In genomic region chr7:76047811-76048667, GRCh38 we compare ENCODE assay signal across 8 cellular contexts. TPM values are rescaled to one million over a fixed set of nuclear protein-coding genes. Genes with fewer than 3 reads are reported as not detected.
DNase-seq lines count a peak whose midpoint lies in the region; ATAC-seq and TF ChIP-seq lines count a peak whose summit lies in the region.

Gene MDH2, plus strand, starts transcription at chr7:76048106. Its CDS starts 55 bp downstream, at chr7:76048161.
A gene with protein sequence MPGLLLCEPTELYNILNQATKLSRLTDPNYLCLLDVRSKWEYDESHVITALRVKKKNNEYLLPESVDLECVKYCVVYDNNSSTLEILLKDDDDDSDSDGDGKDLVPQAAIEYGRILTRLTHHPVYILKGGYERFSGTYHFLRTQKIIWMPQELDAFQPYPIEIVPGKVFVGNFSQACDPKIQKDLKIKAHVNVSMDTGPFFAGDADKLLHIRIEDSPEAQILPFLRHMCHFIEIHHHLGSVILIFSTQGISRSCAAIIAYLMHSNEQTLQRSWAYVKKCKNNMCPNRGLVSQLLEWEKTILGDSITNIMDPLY (minus strand): TSS chr7:76048000. CDS start chr7:76030523, 17,477 bp downstream.

- H3K4me1 ChIP-seq in SK-N-SH (ENCODE audit: control insufficient read depth in 1 of 2, insufficient read depth in 2 of 2, low read depth in 1 of 2, low read length in 1 of 2) = peaks cover 0 to 9% of the 10 kb centered on the region in 2 experiments; a peak in 2 of 4 replicates

- no peak for TF ChIP-seq EP300 in SK-N-SH (IDR thresholded peaks at IDR 0.05; ENCODE audit: borderline replicate concordance in 1 of 2, low read depth in 1 of 2, low read length in 1 of 2)

- peaks cover 6% of the 10 kb centered on the region in 2 experiments for H3K36me3 ChIP-seq in SK-N-SH (replicated peaks in 1 of 2; ENCODE audit: control insufficient read depth in 1 of 2, insufficient read depth in 2 of 2, low read length in 1 of 2)

- CTCF ChIA-PET in SK-N-SH (lab: Yijun Ruan, JAX) = interaction anchor here (0.6 to 2.0 kb wide), 13 partner anchors 8 to 270 kb away, joined by 3 to 10 read pairs (median 3); no protein-coding TSS in a partner anchor

- H3K4me2 ChIP-seq in SK-N-SH = peak within 1 kb of the TSS; percentile 97

- peak within 1 kb of the TSS; percentile 92 for H2AFZ ChIP-seq in SK-N-SH (ENCODE audit: low read depth)

- ATAC-seq in HG02571 (IDR thresholded peaks at IDR 0.05; ENCODE audit: unreplicated experiment) = peak; percentile 91

- H3K27ac ChIP-seq in SK-N-SH (ENCODE audit: low read depth in 2 of 2, low read length in 1 of 2) (peak within 1 kb of the TSS; percentile 81 to 86), substantia nigra (ENCODE audit: low read depth, low read length, poor library complexity, severe bottlenecking) (peak within 1 kb of the TSS; percentile 91)

- no peak for TF ChIP-seq CTCF in NB4 (IDR thresholded peaks at IDR 0.05; ENCODE audit: low read depth, low read length)
- TF ChIP-seq CTCF in SK-N-SH (IDR thresholded peaks at IDR 0.05) = no peak

- no peak for TF ChIP-seq RAD21 in SK-N-SH (IDR thresholded peaks at IDR 0.05; ENCODE audit: low read length)

- WGBS in SK-N-SH (ENCODE audit: low lambda C conversion rate) = 1% methylated on average over 34 of the region's 58 CpGs

- H4K20me1 ChIP-seq in SK-N-SH (ENCODE audit: insufficient read depth) = peaks cover 21% of the 10 kb centered on the region

- H3K4me3 ChIP-seq in GM08714 (ENCODE audit: low read length) (peak within 1 kb of the TSS; percentile 88), NB4 (ENCODE audit: low read depth, low read length) (peak within 1 kb of the TSS; percentile 99), SK-N-SH (ENCODE audit: low read depth in 2 of 2, low read length in 1 of 2) (peak within 1 kb of the TSS; percentile 73 to 97)

- peaks cover 6% of the 10 kb centered on the region for H3F3A ChIP-seq in SK-N-SH (replicated peaks; ENCODE audit: insufficient read depth)

- no peaks in the 10 kb centered on the region for H3K27me3 ChIP-seq in SK-N-SH (ENCODE audit: insufficient read depth)

- no peaks in the 10 kb centered on the region for H3K9me2 ChIP-seq in SK-N-SH

- H3K79me2 ChIP-seq in SK-N-SH (ENCODE audit: insufficient read depth) = peaks cover 96% of the 10 kb centered on the region

- DNase-seq in NB4 (ENCODE audit: low read depth) (peak; percentile 99), SK-N-SH (peak; percentile 99), germinal center (ENCODE audit: low spot score) (peak; percentile 90), non-pigmented ciliary epithelial cell (ENCODE audit: low read depth) (peak; percentile 72), substantia nigra (lab: John Stamatoyannopoulos, UW) (peak; percentile 61 to 96 (median 88))
- peak; percentile 87 for DNase-seq in activated naive CD4-positive, alpha-beta T cell treated with anti-CD3 and anti-CD28 coated beads, Interleukin-2, amount 50 U/mL, for 16 hours

- POLR2A ChIA-PET in SK-N-SH (lab: Yijun Ruan, JAX) = interaction anchor here (0.6 to 1.6 kb wide), 20 partner anchors 9 to 1963 kb away, joined by 3 to 10 read pairs (median 4); partner anchors contain the start of genes POR, RHBDD2 and TMEM120A

- no peaks in the 10 kb centered on the region for H3K9me3 ChIP-seq in SK-N-SH

- TF ChIP-seq POLR2A in NB4 (IDR thresholded peaks at IDR 0.05; ENCODE audit: extremely low read depth, insufficient read length) = peak; percentile 95

- peak within 1 kb of the TSS; percentile 97 for H3K9ac ChIP-seq in SK-N-SH

TF ChIP-seq in SK-N-SH, 30 proteins besides CTCF, POLR2A, EP300 and RAD21 (continues in another document):
- TF ChIP-seq RCOR1 (IDR thresholded peaks at IDR 0.05; ENCODE audit: low read length) = peak; percentile 52; the same call in 1 of the 2 replicates
- peak; percentile 16; the same call in 1 of the 2 replicates for TF ChIP-seq PBX3 (IDR thresholded peaks at IDR 0.05)
- peak; percentile 98 for TF ChIP-seq POLR2AphosphoS5 (IDR thresholded peaks at IDR 0.05; ENCODE audit: low read depth, low read length)
- peak; percentile 99 for TF ChIP-seq ELF1 (IDR thresholded peaks at IDR 0.05)
- TF ChIP-seq USF1 (IDR thresholded peaks at IDR 0.05; ENCODE audit: borderline replicate concordance, low read depth) = 0 out of 2 replicates have a peak, but pooled peaks have one; percentile 33
- peak; percentile 100 for TF ChIP-seq CHD2 (IDR thresholded peaks at IDR 0.05; ENCODE audit: low read length, partially characterized antibody)
- no peak; the same call in 1 of the 2 replicates for TF ChIP-seq FOSL2 (IDR thresholded peaks at IDR 0.05; ENCODE audit: borderline replicate concordance, low read depth)
- peak; percentile 49 for TF ChIP-seq YY1 (IDR thresholded peaks at IDR 0.05; ENCODE audit: low read depth)
- no peak for TF ChIP-seq SMC3 (IDR thresholded peaks at IDR 0.05; ENCODE audit: low read depth, low read length)
- TF ChIP-seq, protein P1, sequence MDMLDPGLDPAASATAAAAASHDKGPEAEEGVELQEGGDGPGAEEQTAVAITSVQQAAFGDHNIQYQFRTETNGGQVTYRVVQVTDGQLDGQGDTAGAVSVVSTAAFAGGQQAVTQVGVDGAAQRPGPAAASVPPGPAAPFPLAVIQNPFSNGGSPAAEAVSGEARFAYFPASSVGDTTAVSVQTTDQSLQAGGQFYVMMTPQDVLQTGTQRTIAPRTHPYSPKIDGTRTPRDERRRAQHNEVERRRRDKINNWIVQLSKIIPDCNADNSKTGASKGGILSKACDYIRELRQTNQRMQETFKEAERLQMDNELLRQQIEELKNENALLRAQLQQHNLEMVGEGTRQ (IDR thresholded peaks at IDR 0.05; ENCODE audit: borderline replicate concordance, low read depth, low read length) = no peak
- peak; percentile 42; the same call in 1 of the 2 replicates for TF ChIP-seq FOXJ3 (CRISPR knock-in tag; IDR thresholded peaks at IDR 0.05)
- TF ChIP-seq MEF2A (IDR thresholded peaks at IDR 0.05; ENCODE audit: borderline replicate concordance, low read depth) = no peak
- TF ChIP-seq RFX5 (IDR thresholded peaks at IDR 0.05; ENCODE audit: low read length) = no peak
- TF ChIP-seq, protein P2, sequence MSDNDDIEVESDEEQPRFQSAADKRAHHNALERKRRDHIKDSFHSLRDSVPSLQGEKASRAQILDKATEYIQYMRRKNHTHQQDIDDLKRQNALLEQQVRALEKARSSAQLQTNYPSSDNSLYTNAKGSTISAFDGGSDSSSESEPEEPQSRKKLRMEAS (IDR thresholded peaks at IDR 0.05; ENCODE audit: low read depth) = peak; percentile 98
- peak; percentile 100 for TF ChIP-seq SIN3A (IDR thresholded peaks at IDR 0.05; ENCODE audit: borderline replicate concordance, low read depth, low read length)
- peak; percentile 97 for TF ChIP-seq TAF1 (IDR thresholded peaks at IDR 0.05; ENCODE audit: borderline replicate concordance, low read depth, low read length)
- TF ChIP-seq GATA2 (CRISPR knock-in tag; IDR thresholded peaks at IDR 0.05) = no peak
- TF ChIP-seq IRF3 (IDR thresholded peaks at IDR 0.05; ENCODE audit: low read depth, low read length) = no peak
- no peak for TF ChIP-seq RXRA (IDR thresholded peaks at IDR 0.05; ENCODE audit: borderline replicate concordance, low read depth)
- TF ChIP-seq, protein P3, sequence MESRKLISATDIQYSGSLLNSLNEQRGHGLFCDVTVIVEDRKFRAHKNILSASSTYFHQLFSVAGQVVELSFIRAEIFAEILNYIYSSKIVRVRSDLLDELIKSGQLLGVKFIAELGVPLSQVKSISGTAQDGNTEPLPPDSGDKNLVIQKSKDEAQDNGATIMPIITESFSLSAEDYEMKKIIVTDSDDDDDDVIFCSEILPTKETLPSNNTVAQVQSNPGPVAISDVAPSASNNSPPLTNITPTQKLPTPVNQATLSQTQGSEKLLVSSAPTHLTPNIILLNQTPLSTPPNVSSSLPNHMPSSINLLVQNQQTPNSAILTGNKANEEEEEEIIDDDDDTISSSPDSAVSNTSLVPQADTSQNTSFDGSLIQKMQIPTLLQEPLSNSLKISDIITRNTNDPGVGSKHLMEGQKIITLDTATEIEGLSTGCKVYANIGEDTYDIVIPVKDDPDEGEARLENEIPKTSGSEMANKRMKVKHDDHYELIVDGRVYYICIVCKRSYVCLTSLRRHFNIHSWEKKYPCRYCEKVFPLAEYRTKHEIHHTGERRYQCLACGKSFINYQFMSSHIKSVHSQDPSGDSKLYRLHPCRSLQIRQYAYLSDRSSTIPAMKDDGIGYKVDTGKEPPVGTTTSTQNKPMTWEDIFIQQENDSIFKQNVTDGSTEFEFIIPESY (IDR thresholded peaks at IDR 0.05; ENCODE audit: borderline replicate concordance, low read depth) = peak; percentile 100

RNA-seq across cellular contexts. Expression of gene MDH2, which starts in this region (rescaled TPM):
- 244 and 301 TPM in 2 replicates for polyA plus RNA-seq in SK-N-SH (2012; rRNA removed)
- polyA plus RNA-seq in SK-N-SH (2012; cell fraction: cytosol; rRNA removed) = 157 and 199 TPM in 2 replicates
- 189 and 235 TPM in 2 replicates for polyA plus RNA-seq in SK-N-SH (2012; cell fraction: nucleus; rRNA removed)

RNA-seq across cellular contexts. Expression of the second gene that starts in this region (rescaled TPM):
- 86.6 and 89.4 TPM in 2 replicates for polyA plus RNA-seq in SK-N-SH (2012; rRNA removed)
- polyA plus RNA-seq in SK-N-SH (2012; cell fraction: cytosol; rRNA removed) = 68.1 and 79.1 TPM in 2 replicates
- polyA plus RNA-seq in SK-N-SH (2012; cell fraction: nucleus; rRNA removed) = 66.0 and 75.5 TPM in 2 replicates

Comparison
In these comparisons a context has a peak if more than half of its experiments do, and no peak if none do; other contexts are left out.
1. Peak in every context shown above with its lines: DNase-seq, ATAC-seq, H3K4me3 ChIP-seq and H3K27ac ChIP-seq.